ENCODE assay signal across 8 cellular contexts in the genomic region with DNA sequence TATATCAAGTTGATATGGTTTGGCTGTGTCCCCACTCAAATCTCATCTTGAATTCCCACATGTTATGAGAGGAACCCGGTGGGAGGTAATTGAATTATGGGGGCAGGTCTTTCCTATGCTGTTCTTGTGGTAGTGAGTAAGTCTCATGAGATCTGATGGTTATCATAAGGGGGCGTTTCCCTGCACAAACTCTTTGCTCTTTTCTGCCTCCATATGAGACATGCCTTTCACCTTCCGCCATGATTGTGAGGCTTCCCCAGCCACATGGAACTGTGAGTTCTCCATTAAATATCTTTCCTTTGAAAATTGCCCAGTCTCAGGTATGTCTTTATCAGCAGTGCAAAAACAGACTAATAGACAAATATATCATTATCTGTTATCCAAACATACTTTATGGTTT.
DNase-seq lines count a peak whose midpoint lies in the region; ATAC-seq and TF ChIP-seq lines count a peak whose summit lies in the region.
"Not testable (repeated sequence)": the region's sequence is repeated elsewhere in the genome, so short reads cannot be mapped to it uniquely, and the experiment has no call there.

No MANE protein-coding gene starts in this region.

- in situ Hi-C loops in GM23248 (cut with MboI) = not testable (repeated sequence)

- not testable (repeated sequence) for H3K9ac ChIP-seq in GM23248; skeletal muscle satellite cell (ENCODE audit: low read depth, low read length)

- POLR2A ChIA-PET in MCF 10A (lab: Yijun Ruan, JAX) = interaction anchor here (0.6 to 1.4 kb wide), 2 partner anchors 9 to 66 kb away, joined by 3 to 4 read pairs; no protein-coding TSS in a partner anchor

- H3K27ac ChIP-seq in GM23248 (peak overlapping the region; percentile 27; the same call in 1 of the 2 replicates), RWPE2 (ENCODE audit: poor library complexity, severe bottlenecking) (peak overlapping the region; percentile 87)

- H3K27me3 ChIP-seq in GM23248 (replicated peaks; ENCODE audit: insufficient read depth); RWPE2 (ENCODE audit: insufficient read depth, poor library complexity, severe bottlenecking); skeletal muscle satellite cell (ENCODE audit: control insufficient read depth, insufficient read depth, low read length): not testable (repeated sequence)

- H3K36me3 Mint-ChIP-seq in HFFc6 (ENCODE audit: low read depth) = peaks cover 12% of the 10 kb centered on the region
- H3K36me3 Mint-ChIP-seq in MCF 10A (ENCODE audit: insufficient read depth, unreplicated experiment) = not testable (repeated sequence)

- H3K27ac Mint-ChIP-seq in HFFc6 (0 out of 2 replicates have a peak overlapping the region, but pooled peaks have one; percentile 1), MCF 10A (ENCODE audit: low read depth, unreplicated experiment) (peak overlapping the region; percentile 16)

- H3K4me3 Mint-ChIP-seq in HFFc6; MCF 10A (ENCODE audit: unreplicated experiment): not testable (repeated sequence)

- not testable (repeated sequence) for H3K9me3 Mint-ChIP-seq in HFFc6; MCF 10A (ENCODE audit: unreplicated experiment)

- H3K4me2 ChIP-seq in GM23248 (ENCODE audit: unreplicated experiment) (peak overlapping the region; percentile 40), skeletal muscle satellite cell (ENCODE audit: low read length) (peak overlapping the region; percentile 54)

- not testable (repeated sequence) for H3K36me3 ChIP-seq in GM23248 (ENCODE audit: low read depth); RWPE2 (ENCODE audit: low read depth); skeletal muscle satellite cell (ENCODE audit: insufficient read depth, low read length)

- not testable (repeated sequence) for H3K9me2 ChIP-seq in GM23248 (ENCODE audit: insufficient read depth)

- H3K4me1 ChIP-seq in GM23248 (ENCODE audit: insufficient read depth) = peaks cover 38% of the 10 kb centered on the region
- peaks cover 45% of the 10 kb centered on the region for H3K4me1 ChIP-seq in RWPE2 (ENCODE audit: insufficient read depth, poor library complexity, severe bottlenecking)
- peaks cover 41% of the 10 kb centered on the region for H3K4me1 ChIP-seq in skeletal muscle satellite cell (ENCODE audit: control insufficient read depth, insufficient read depth, low read length)

- not testable (repeated sequence) for H2AFZ ChIP-seq in GM23248

- WGBS in GM23248 (ENCODE audit: low coverage in 1 of 2, low lambda C conversion rate in 2 of 2, missing lambda C conversion rate in 2 of 2), 2 experiments = 82 to 87% methylated on average over 3 of the region's 3 CpGs

- H3F3A ChIP-seq in GM23248 (ENCODE audit: insufficient read depth) = peaks cover 36% of the 10 kb centered on the region

- TF ChIP-seq CTCF in HFFc6 (IDR thresholded peaks at IDR 0.05); RWPE2 (IDR thresholded peaks at IDR 0.05; ENCODE audit: poor library complexity, severe bottlenecking); MCF 10A (IDR thresholded peaks at IDR 0.05; ENCODE audit: unreplicated experiment); fibroblast of mammary gland (conservative IDR thresholded peaks at IDR 0.05; ENCODE audit: control insufficient read depth, insufficient read depth, low read depth, low read length): not testable (repeated sequence)

- peak; percentile 65 for DNase-seq in A172 (ENCODE audit: low spot score)
- DNase-seq in GM23248; HFFc6; RWPE2 (ENCODE audit: low spot score); MCF 10A (ENCODE audit: unreplicated experiment): not testable (repeated sequence)
- DNase-seq in amniotic epithelial cell (ENCODE audit: low read depth) = peak; percentile 8
- DNase-seq in fibroblast of mammary gland (ENCODE audit: low read depth) = peak; percentile 18

- BruUV-seq in MCF 10A (replicated peaks; lab: Mats Ljungman, UMichigan) = TSS peak; percentile 4

- CTCF ChIA-PET in MCF 10A (lab: Yijun Ruan, JAX) = interaction anchor here (1.0 kb wide), 1 partner anchor 497 kb away, joined by 3 read pairs; no protein-coding TSS in a partner anchor

- intact Hi-C loops in MCF 10A (cut with micrococcal nuclease) = not testable (repeated sequence)

- not testable (repeated sequence) for ATAC-seq in RWPE2 (ENCODE audit: low read depth)

- not testable (repeated sequence) for H4K20me1 ChIP-seq in GM23248 (ENCODE audit: insufficient read depth)

- peak overlapping the region; percentile 13; the same call in 1 of the 2 replicates for H3K4me3 ChIP-seq in GM23248
- H3K4me3 ChIP-seq in RWPE2 (ENCODE audit: severe bottlenecking); fibroblast of mammary gland (ENCODE audit: control insufficient read depth, low read depth, low read length); skeletal muscle satellite cell (ENCODE audit: low read length): not testable (repeated sequence)

- peaks cover 28% of the 10 kb centered on the region for H3K79me2 ChIP-seq in GM23248 (ENCODE audit: insufficient read depth)

- H3K27me3 Mint-ChIP-seq in HFFc6 (ENCODE audit: insufficient read depth); MCF 10A (ENCODE audit: insufficient read depth, unreplicated experiment): not testable (repeated sequence)

- H3K4me1 Mint-ChIP-seq in HFFc6 (ENCODE audit: low read depth) = peaks cover 58% of the 10 kb centered on the region
- peaks cover 44% of the 10 kb centered on the region for H3K4me1 Mint-ChIP-seq in MCF 10A (ENCODE audit: insufficient read depth, unreplicated experiment)

- H3K9me3 ChIP-seq in GM23248 (ENCODE audit: low read depth); RWPE2 (ENCODE audit: severe bottlenecking); skeletal muscle satellite cell (replicated peaks; ENCODE audit: low read length): not testable (repeated sequence)
